Comparison of ENCODE assay signal across 15 cellular contexts in the genomic region with DNA sequence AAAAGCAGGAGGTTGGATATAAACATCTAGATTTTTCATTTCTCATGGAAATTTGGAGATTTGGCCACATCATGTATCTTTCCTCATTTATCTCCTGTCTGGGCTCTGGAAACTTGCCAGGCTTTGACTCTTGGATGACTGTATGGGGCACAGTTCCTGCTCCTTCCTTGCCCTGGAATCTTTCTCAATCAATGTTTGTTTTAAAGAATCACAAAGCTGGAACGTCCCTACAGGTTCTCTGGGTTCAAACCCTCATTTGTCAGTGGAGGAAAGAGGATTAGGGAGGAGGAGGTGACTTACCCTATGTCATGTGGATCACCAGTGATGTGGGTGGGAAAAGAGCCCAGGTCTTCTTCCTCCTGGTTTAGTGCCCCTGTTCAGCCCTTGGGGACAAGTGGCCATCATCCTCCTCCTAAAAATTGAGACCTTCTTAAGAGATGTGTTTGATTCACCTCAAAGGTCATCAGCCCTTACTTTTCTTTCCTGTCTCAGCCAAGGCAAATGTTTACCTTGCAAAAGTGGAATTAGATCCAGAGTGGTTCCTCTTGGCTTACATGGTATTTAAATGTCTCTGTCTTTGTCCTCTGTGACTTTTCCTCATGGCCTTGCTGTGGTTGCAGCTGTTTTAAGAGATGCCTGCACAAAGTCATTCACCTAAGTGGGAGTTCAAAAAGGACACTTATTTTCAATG. TPM values are rescaled to one million over a fixed set of nuclear protein-coding genes. Genes with fewer than 3 reads are reported as not detected.
DNase-seq lines count a peak whose midpoint lies in the region; ATAC-seq and TF ChIP-seq lines count a peak whose summit lies in the region.
"Had no signal": no experiment of that assay in that cellular context is flagged by ENCODE, and none has a peak within 500 bp of the region (broad histone marks: within the 10 kb centered on the region; RNA-seq: fewer than 3 reads in every experiment).

No MANE protein-coding gene starts in this region.

- peak; percentile 89 for ATAC-seq in RWPE2 (ENCODE audit: low read depth)
- no peak for ATAC-seq in upper lobe of left lung (ENCODE audit: low FRiP score in 2 of 2)

- no peaks in the 10 kb centered on the region for H3K79me2 ChIP-seq in ACC112 (ENCODE audit: control insufficient read depth, insufficient read depth, low read length, unreplicated experiment)
- no peaks in the 10 kb centered on the region for H3K79me2 ChIP-seq in smooth muscle cell (ENCODE audit: low read depth)

- TF ChIP-seq CTCF in HL-60 (IDR thresholded peaks at IDR 0.05; ENCODE audit: insufficient read depth, low read length) (no peak), RWPE2 (IDR thresholded peaks at IDR 0.05; ENCODE audit: poor library complexity, severe bottlenecking) (no peak), upper lobe of left lung (IDR thresholded peaks at IDR 0.05) (no peak), BE2C (IDR thresholded peaks at IDR 0.05; ENCODE audit: low read depth, low read length) (no peak), smooth muscle cell (IDR thresholded peaks at IDR 0.05; ENCODE audit: borderline replicate concordance, insufficient read depth, poor library complexity, severe bottlenecking) (no peak)

- TF ChIP-seq POLR2A in upper lobe of left lung (IDR thresholded peaks at IDR 0.05) = no peak

- DNase-seq in HL-60 (ENCODE audit: low read depth in 1 of 2, low spot score in 1 of 2) (no peak), RWPE2 (ENCODE audit: low spot score) (peak; percentile 74), glomerular visceral epithelial cell (ENCODE audit: extremely low spot score) (peak; percentile 40), upper lobe of left lung (no peak), BE2C (no peak), smooth muscle cell (lab: John Stamatoyannopoulos, UW; ENCODE audit: unreplicated experiment) (no peak)
- no peak for DNase-seq in stimulated activated CD4-positive, alpha-beta T cell treated with anti-CD3 and anti-CD28 coated beads, Interleukin-4, amount 100 ng/mL, for 1 hour
- DNase-seq: dermis blood vessel endothelial cell, DND-41, Kasumi-1, RPMI8226, T-helper 2 cell had no signal

- H2AFZ ChIP-seq in ACC112 (ENCODE audit: low read length, unreplicated experiment) (no peak overlapping the region), smooth muscle cell (ENCODE audit: low read depth) (no peak overlapping the region)

- no peak overlapping the region for H3K9ac ChIP-seq in smooth muscle cell (ENCODE audit: low read depth)

- H3F3A ChIP-seq in smooth muscle cell (ENCODE audit: low read depth) = no peaks in the 10 kb centered on the region

- H3K4me1 ChIP-seq in ACC112 (ENCODE audit: control insufficient read depth, insufficient read depth, low read length, unreplicated experiment) (peaks cover 15% of the 10 kb centered on the region), RWPE2 (ENCODE audit: insufficient read depth, poor library complexity, severe bottlenecking) (peaks cover 32% of the 10 kb centered on the region), upper lobe of left lung (peaks cover 0 to 14% (median 10%) of the 10 kb centered on the region in 4 donors), BE2C (peaks cover 9% of the 10 kb centered on the region), smooth muscle cell (ENCODE audit: low read depth) (no peaks in the 10 kb centered on the region)
- H3K4me1 ChIP-seq: ascending aorta, tibial nerve had no signal

- WGBS in upper lobe of left lung, 2 donors = 7 to 10% methylated on average over 1 of the region's 1 CpG
- 50% methylated on average over 1 of the region's 1 CpG for WGBS in smooth muscle cell (ENCODE audit: low lambda C conversion rate)

- H3K27me3 ChIP-seq in ACC112 (ENCODE audit: insufficient read depth, low read length) (no peaks in the 10 kb centered on the region), HL-60 (ENCODE audit: insufficient read depth, poor library complexity, severe bottlenecking) (no peaks in the 10 kb centered on the region), RWPE2 (ENCODE audit: insufficient read depth, poor library complexity, severe bottlenecking) (no peaks in the 10 kb centered on the region), upper lobe of left lung (no peaks in the 10 kb centered on the region), BE2C (no peaks in the 10 kb centered on the region), smooth muscle cell (ENCODE audit: low read depth) (peaks cover 33% of the 10 kb centered on the region)
- H3K27me3 ChIP-seq: ascending aorta, tibial nerve had no signal

- no peaks in the 10 kb centered on the region for H3K36me3 ChIP-seq in ACC112 (ENCODE audit: insufficient read depth, low read length)
- no peaks in the 10 kb centered on the region for H3K36me3 ChIP-seq in RWPE2 (ENCODE audit: low read depth)
- H3K36me3 ChIP-seq in upper lobe of left lung = no peaks in the 10 kb centered on the region
- no peaks in the 10 kb centered on the region for H3K36me3 ChIP-seq in BE2C
- H3K36me3 ChIP-seq in smooth muscle cell (ENCODE audit: low read depth) = no peaks in the 10 kb centered on the region
- H3K36me3 ChIP-seq: ascending aorta, tibial nerve had no signal

- H4K20me1 ChIP-seq in smooth muscle cell (ENCODE audit: low read depth) = no peaks in the 10 kb centered on the region

- H3K4me3 ChIP-seq in ACC112 (ENCODE audit: low read depth, low read length) (no peak overlapping the region), HL-60 (replicated peaks; ENCODE audit: insufficient read depth, low read length) (no peak overlapping the region), RWPE2 (ENCODE audit: severe bottlenecking) (no peak overlapping the region), upper lobe of left lung (no peak overlapping the region), BE2C (ENCODE audit: low read depth, low read length) (no peak overlapping the region), smooth muscle cell (no peak overlapping the region)
- H3K4me3 ChIP-seq: ascending aorta, tibial nerve had no signal

- TF ChIP-seq EP300 in upper lobe of left lung (IDR thresholded peaks at IDR 0.05) = no peak

- H3K27ac ChIP-seq in ACC112 (ENCODE audit: low read depth, low read length) = peak overlapping the region; percentile 2; the same call in 1 of the 2 replicates
- H3K27ac ChIP-seq in HL-60 (replicated peaks) = peak overlapping the region; percentile 40
- H3K27ac ChIP-seq in RWPE2 (ENCODE audit: poor library complexity, severe bottlenecking) = peak overlapping the region; percentile 22
- H3K27ac ChIP-seq in upper lobe of left lung = no peak overlapping the region
- H3K27ac ChIP-seq in smooth muscle cell (ENCODE audit: low read depth) = no peak overlapping the region
- H3K27ac ChIP-seq: ascending aorta, tibial nerve had no signal

- H3K4me2 ChIP-seq in smooth muscle cell = no peak overlapping the region

- H3K9me3 ChIP-seq in RWPE2 (ENCODE audit: severe bottlenecking) = no peaks in the 10 kb centered on the region
- no peaks in the 10 kb centered on the region for H3K9me3 ChIP-seq in upper lobe of left lung
- H3K9me3 ChIP-seq in BE2C = no peaks in the 10 kb centered on the region; the same call in 1 of the 2 replicates
- H3K9me3 ChIP-seq in smooth muscle cell (replicated peaks; ENCODE audit: low read depth) = no peaks in the 10 kb centered on the region
- H3K9me3 ChIP-seq: ascending aorta, tibial nerve had no signal

RNA-seq across cellular contexts. Expression of gene PDZD8, which starts 38.8 kb away (rescaled TPM):
- total RNA-seq in upper lobe of left lung = 10 to 100 TPM; 18.9 to 42.0 (median 34.0) TPM
- 33.5 TPM for polyA plus RNA-seq in BE2C (2012; ENCODE audit: insufficient read depth, insufficient read length, low read depth)
- total RNA-seq in smooth muscle cell = 20.5 and 22.1 TPM in 2 replicates
- polyA plus RNA-seq in smooth muscle cell = 5.2 and 6.3 TPM in 2 replicates

Comparison
In these comparisons a context has a peak if more than half of its experiments do, and no peak if none do; other contexts are left out.
1. H3K27ac ChIP-seq: peak in ACC112 (single experiment), HL-60 (single experiment) and RWPE2 (single experiment); none in upper lobe of left lung (0 of 4) and smooth muscle cell (single experiment).
2. DNase-seq: peak in RWPE2 (single experiment) and glomerular visceral epithelial cell (single experiment); none in HL-60 (0 of 2), upper lobe of left lung (0 of 2), BE2C (single experiment), stimulated activated CD4-positive, alpha-beta T cell treated with anti-CD3 and anti-CD28 coated beads, Interleukin-4, amount 100 ng/mL, for 1 hour (single experiment) and smooth muscle cell (single experiment).